2 cellular contexts compared by ENCODE assay signal in the genomic region with DNA sequence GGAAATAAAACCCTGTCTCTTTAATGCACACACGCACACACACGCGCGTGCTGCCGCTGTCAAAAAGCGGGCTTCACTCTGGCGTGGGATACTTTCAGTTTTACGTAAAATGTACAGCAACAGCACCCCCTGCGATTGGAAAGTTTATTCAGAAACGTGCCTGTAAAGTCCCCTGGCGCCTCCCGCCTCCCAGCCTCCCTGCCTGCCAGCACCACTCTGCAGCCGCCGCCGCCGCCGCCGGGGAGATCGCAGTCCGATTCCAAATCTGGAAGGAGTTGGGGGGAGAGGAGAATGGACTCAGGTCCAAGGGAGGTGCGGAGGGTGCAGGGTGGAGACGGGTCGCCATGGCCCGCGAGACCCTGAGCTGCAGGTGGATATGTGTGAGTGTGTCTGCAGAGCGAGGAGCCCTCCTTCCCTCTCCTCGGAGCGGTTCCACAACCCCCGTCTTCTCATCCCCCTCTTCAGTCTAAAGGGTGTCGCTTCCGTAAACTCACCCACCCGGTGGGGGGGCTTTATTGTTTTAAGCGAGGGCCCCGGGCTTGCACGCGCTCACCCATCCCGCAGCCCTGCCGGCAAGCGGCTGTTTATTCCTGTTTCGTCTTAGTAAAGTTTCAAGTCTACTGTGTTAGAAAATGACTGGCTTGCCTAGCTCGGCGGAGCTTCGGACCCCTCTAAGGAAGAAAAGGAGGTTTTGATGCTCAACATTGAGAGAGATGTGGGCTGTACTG.
A peak's percentile ranks its signal among the peaks of the same experiment; 100 is the strongest.
TF ChIP-seq lines count a peak whose summit lies in the region.

No MANE protein-coding gene starts in this region.

TF ChIP-seq in GM23338, 12 proteins besides CTCF, POLR2A, EP300 and RAD21 (continued from another document):
- TF ChIP-seq EZH2 (IDR thresholded peaks at IDR 0.05; ENCODE audit: low read depth, unreplicated experiment) = no peak
- TF ChIP-seq ZNF114 (CRISPR knock-in tag; IDR thresholded peaks at IDR 0.05) = no peak
- no peak for TF ChIP-seq JUNB (IDR thresholded peaks at IDR 0.05; ENCODE audit: unreplicated experiment)
- no peak for TF ChIP-seq NANOG (IDR thresholded peaks at IDR 0.05; ENCODE audit: borderline replicate concordance)

TF ChIP-seq in GM12878, 131 proteins besides CTCF, POLR2A, EP300 and RAD21 (continued from another document):
- TF ChIP-seq, protein P1, sequence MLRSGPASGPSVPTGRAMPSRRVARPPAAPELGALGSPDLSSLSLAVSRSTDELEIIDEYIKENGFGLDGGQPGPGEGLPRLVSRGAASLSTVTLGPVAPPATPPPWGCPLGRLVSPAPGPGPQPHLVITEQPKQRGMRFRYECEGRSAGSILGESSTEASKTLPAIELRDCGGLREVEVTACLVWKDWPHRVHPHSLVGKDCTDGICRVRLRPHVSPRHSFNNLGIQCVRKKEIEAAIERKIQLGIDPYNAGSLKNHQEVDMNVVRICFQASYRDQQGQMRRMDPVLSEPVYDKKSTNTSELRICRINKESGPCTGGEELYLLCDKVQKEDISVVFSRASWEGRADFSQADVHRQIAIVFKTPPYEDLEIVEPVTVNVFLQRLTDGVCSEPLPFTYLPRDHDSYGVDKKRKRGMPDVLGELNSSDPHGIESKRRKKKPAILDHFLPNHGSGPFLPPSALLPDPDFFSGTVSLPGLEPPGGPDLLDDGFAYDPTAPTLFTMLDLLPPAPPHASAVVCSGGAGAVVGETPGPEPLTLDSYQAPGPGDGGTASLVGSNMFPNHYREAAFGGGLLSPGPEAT (IDR thresholded peaks at IDR 0.05; ENCODE audit: low read depth) = no peak
- TF ChIP-seq RBBP5 (conservative IDR thresholded peaks at IDR 0.05) (no peak), GABPA (IDR thresholded peaks at IDR 0.05; ENCODE audit: low read depth) (no peak), SIX5 (IDR thresholded peaks at IDR 0.05; ENCODE audit: low read depth, low read length, severe bottlenecking) (no peak), RFX5 (IDR thresholded peaks at IDR 0.05; ENCODE audit: low read depth, low read length) (no peak), BHLHE40 (IDR thresholded peaks at IDR 0.05; ENCODE audit: borderline replicate concordance in 1 of 2, low read depth in 2 of 2, low read length in 1 of 2) (peak; percentile 93), RELA (IDR thresholded peaks at IDR 0.05; ENCODE audit: borderline replicate concordance, partially characterized antibody) (no peak), CBX3 (IDR thresholded peaks at IDR 0.05; ENCODE audit: borderline replicate concordance, low read depth) (no peak), GATAD2B (conservative IDR thresholded peaks at IDR 0.05; ENCODE audit: low read depth) (no peak), MXI1 (IDR thresholded peaks at IDR 0.05; ENCODE audit: low read depth, low read length) (peak; percentile 17; the same call in 1 of the 2 replicates), TCF7 (IDR thresholded peaks at IDR 0.05; ENCODE audit: borderline replicate concordance) (no peak), MEF2B (IDR thresholded peaks at IDR 0.05; ENCODE audit: partially characterized antibody, poor library complexity, severe bottlenecking) (peak; percentile 20), TBL1XR1 (IDR thresholded peaks at IDR 0.05; ENCODE audit: low read depth, low read length) (no peak), BACH1 (IDR thresholded peaks at IDR 0.05; ENCODE audit: borderline replicate concordance) (0 out of 2 replicates have a peak, but pooled peaks have one; percentile 25), HDAC2 (IDR thresholded peaks at IDR 0.05) (no peak)
- TF ChIP-seq, protein P2, sequence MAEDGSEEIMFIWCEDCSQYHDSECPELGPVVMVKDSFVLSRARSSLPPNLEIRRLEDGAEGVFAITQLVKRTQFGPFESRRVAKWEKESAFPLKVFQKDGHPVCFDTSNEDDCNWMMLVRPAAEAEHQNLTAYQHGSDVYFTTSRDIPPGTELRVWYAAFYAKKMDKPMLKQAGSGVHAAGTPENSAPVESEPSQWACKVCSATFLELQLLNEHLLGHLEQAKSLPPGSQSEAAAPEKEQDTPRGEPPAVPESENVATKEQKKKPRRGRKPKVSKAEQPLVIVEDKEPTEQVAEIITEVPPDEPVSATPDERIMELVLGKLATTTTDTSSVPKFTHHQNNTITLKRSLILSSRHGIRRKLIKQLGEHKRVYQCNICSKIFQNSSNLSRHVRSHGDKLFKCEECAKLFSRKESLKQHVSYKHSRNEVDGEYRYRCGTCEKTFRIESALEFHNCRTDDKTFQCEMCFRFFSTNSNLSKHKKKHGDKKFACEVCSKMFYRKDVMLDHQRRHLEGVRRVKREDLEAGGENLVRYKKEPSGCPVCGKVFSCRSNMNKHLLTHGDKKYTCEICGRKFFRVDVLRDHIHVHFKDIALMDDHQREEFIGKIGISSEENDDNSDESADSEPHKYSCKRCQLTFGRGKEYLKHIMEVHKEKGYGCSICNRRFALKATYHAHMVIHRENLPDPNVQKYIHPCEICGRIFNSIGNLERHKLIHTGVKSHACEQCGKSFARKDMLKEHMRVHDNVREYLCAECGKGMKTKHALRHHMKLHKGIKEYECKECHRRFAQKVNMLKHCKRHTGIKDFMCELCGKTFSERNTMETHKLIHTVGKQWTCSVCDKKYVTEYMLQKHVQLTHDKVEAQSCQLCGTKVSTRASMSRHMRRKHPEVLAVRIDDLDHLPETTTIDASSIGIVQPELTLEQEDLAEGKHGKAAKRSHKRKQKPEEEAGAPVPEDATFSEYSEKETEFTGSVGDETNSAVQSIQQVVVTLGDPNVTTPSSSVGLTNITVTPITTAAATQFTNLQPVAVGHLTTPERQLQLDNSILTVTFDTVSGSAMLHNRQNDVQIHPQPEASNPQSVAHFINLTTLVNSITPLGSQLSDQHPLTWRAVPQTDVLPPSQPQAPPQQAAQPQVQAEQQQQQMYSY (CRISPR knock-in tag; IDR thresholded peaks at IDR 0.05) = no peak
- TF ChIP-seq, protein P3, sequence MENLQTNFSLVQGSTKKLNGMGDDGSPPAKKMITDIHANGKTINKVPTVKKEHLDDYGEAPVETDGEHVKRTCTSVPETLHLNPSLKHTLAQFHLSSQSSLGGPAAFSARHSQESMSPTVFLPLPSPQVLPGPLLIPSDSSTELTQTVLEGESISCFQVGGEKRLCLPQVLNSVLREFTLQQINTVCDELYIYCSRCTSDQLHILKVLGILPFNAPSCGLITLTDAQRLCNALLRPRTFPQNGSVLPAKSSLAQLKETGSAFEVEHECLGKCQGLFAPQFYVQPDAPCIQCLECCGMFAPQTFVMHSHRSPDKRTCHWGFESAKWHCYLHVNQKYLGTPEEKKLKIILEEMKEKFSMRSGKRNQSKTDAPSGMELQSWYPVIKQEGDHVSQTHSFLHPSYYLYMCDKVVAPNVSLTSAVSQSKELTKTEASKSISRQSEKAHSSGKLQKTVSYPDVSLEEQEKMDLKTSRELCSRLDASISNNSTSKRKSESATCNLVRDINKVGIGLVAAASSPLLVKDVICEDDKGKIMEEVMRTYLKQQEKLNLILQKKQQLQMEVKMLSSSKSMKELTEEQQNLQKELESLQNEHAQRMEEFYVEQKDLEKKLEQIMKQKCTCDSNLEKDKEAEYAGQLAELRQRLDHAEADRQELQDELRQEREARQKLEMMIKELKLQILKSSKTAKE (IDR thresholded peaks at IDR 0.05; ENCODE audit: low read depth, poor library complexity, severe bottlenecking) = no peak
- TF ChIP-seq, protein P4, sequence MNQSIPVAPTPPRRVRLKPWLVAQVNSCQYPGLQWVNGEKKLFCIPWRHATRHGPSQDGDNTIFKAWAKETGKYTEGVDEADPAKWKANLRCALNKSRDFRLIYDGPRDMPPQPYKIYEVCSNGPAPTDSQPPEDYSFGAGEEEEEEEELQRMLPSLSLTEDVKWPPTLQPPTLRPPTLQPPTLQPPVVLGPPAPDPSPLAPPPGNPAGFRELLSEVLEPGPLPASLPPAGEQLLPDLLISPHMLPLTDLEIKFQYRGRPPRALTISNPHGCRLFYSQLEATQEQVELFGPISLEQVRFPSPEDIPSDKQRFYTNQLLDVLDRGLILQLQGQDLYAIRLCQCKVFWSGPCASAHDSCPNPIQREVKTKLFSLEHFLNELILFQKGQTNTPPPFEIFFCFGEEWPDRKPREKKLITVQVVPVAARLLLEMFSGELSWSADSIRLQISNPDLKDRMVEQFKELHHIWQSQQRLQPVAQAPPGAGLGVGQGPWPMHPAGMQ (IDR thresholded peaks at IDR 0.05; ENCODE audit: borderline replicate concordance) = no peak
- TF ChIP-seq, protein P5, sequence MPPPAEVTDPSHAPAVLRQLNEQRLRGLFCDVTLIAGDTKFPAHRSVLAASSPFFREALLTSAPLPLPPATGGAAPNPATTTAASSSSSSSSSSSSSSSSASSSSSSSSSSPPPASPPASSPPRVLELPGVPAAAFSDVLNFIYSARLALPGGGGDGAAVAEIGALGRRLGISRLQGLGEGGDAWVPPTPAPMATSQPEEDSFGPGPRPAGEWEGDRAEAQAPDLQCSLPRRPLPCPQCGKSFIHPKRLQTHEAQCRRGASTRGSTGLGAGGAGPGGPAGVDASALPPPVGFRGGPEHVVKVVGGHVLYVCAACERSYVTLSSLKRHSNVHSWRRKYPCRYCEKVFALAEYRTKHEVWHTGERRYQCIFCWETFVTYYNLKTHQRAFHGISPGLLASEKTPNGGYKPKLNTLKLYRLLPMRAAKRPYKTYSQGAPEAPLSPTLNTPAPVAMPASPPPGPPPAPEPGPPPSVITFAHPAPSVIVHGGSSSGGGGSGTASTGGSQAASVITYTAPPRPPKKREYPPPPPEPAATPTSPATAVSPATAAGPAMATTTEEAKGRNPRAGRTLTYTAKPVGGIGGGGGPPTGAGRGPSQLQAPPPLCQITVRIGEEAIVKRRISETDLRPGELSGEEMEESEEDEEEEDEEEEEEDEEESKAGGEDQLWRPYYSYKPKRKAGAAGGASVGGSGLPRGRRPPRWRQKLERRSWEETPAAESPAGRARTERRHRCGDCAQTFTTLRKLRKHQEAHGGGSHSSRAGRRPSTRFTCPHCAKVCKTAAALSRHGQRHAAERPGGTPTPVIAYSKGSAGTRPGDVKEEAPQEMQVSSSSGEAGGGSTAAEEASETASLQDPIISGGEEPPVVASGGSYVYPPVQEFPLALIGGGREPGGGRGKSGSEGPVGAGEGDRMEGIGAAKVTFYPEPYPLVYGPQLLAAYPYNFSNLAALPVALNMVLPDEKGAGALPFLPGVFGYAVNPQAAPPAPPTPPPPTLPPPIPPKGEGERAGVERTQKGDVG (CRISPR knock-in tag; IDR thresholded peaks at IDR 0.05) = no peak
- TF ChIP-seq, protein P6, sequence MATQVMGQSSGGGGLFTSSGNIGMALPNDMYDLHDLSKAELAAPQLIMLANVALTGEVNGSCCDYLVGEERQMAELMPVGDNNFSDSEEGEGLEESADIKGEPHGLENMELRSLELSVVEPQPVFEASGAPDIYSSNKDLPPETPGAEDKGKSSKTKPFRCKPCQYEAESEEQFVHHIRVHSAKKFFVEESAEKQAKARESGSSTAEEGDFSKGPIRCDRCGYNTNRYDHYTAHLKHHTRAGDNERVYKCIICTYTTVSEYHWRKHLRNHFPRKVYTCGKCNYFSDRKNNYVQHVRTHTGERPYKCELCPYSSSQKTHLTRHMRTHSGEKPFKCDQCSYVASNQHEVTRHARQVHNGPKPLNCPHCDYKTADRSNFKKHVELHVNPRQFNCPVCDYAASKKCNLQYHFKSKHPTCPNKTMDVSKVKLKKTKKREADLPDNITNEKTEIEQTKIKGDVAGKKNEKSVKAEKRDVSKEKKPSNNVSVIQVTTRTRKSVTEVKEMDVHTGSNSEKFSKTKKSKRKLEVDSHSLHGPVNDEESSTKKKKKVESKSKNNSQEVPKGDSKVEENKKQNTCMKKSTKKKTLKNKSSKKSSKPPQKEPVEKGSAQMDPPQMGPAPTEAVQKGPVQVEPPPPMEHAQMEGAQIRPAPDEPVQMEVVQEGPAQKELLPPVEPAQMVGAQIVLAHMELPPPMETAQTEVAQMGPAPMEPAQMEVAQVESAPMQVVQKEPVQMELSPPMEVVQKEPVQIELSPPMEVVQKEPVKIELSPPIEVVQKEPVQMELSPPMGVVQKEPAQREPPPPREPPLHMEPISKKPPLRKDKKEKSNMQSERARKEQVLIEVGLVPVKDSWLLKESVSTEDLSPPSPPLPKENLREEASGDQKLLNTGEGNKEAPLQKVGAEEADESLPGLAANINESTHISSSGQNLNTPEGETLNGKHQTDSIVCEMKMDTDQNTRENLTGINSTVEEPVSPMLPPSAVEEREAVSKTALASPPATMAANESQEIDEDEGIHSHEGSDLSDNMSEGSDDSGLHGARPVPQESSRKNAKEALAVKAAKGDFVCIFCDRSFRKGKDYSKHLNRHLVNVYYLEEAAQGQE (IDR thresholded peaks at IDR 0.05; ENCODE audit: low read depth, low read length) = no peak
